8 cellular contexts compared by ENCODE assay signal in the genomic region with DNA sequence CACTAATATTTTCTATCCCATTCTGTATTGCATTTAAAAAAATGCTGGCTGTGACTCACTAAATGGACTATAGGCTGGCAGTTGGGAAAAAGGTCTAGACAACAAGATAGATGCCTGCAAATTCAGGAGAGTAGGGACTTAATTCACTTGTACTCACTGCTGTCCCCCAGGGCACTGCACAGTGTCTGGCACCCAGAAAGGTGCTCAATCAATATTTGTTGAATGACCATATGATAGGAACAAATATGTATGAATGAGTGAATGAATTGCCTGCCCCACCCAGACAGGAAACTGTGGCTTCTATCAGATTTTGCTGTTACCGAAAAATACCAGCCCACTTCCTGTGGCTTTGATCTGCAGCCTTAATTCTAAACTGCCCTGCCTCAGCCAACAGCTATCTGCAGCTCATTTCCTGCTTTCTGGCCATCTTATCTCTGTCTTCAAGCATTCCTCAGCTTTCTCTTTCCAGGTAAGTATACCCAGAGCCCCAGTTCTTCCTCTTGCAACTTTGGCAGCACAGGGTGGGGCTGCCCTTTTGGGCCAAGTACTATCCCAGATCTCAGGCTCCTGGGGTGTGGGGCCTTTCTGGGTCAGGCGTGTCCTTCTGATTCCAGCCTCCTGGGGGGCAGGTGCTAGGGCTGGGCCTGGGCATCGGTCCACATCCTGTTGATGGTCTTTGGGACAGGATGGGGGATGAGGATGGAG. TPM values are rescaled to one million over a fixed set of nuclear protein-coding genes. Genes with fewer than 3 reads are reported as not detected.
DNase-seq lines count a peak whose midpoint lies in the region; ATAC-seq and TF ChIP-seq lines count a peak whose summit lies in the region.

No MANE protein-coding gene starts in this region.

- H3K4me3 Mint-ChIP-seq in immature natural killer cell, result peak overlapping the region; percentile 88 to 92 (median 89)

- DNase-seq in NAMALWA (ENCODE audit: low spot score), result peak; percentile 67
- peak; percentile 43 to 62 for DNase-seq in activated CD8-positive, alpha-beta memory T cell treated with anti-CD3 and anti-CD28 coated beads for 4 hours (ENCODE audit: low read depth in 2 of 2)
- DNase-seq in immature natural killer cell, result peak; percentile 87
- peak; percentile 53 for DNase-seq in upper lobe of right lung
- no peak for DNase-seq in hypothalamus (lab: John Stamatoyannopoulos, UW)

- peaks cover 70 to 75% of the 10 kb centered on the region in 2 donors for H3K4me1 Mint-ChIP-seq in immature natural killer cell

- no peak overlapping the region for H3K4me3 ChIP-seq in upper lobe of right lung

- TF ChIP-seq CTCF in upper lobe of right lung (IDR thresholded peaks at IDR 0.05), result no peak

- H3K36me3 Mint-ChIP-seq in immature natural killer cell, result peaks cover 7 to 16% (median 7%) of the 10 kb centered on the region in 3 donors

- peaks cover 33% of the 10 kb centered on the region for H3K4me1 ChIP-seq in upper lobe of right lung

- intact Hi-C loops in upper lobe of right lung (cut with DNase I), result no loop called here

- no peaks in the 10 kb centered on the region for H3K9me3 ChIP-seq in upper lobe of right lung

- H3K9me3 Mint-ChIP-seq in immature natural killer cell, result no peaks in the 10 kb centered on the region

- no peaks in the 10 kb centered on the region for H3K36me3 ChIP-seq in upper lobe of right lung

- peaks cover 8 to 18% (median 12%) of the 10 kb centered on the region in 3 donors for H3K27me3 Mint-ChIP-seq in immature natural killer cell (ENCODE audit: low read depth in 3 of 3)

- ATAC-seq in GM19351 (IDR thresholded peaks at IDR 0.05; ENCODE audit: unreplicated experiment) (peak; percentile 77), upper lobe of right lung (no peak), GM18502 (IDR thresholded peaks at IDR 0.05; ENCODE audit: poor library complexity, unreplicated experiment) (no peak), HG02571 (IDR thresholded peaks at IDR 0.05; ENCODE audit: unreplicated experiment) (no peak)

- no peak overlapping the region for H3K27ac ChIP-seq in upper lobe of right lung

- H3K27ac Mint-ChIP-seq in immature natural killer cell, result peak overlapping the region; percentile 81 to 97 (median 97)

- H3K27me3 ChIP-seq in upper lobe of right lung, result no peaks in the 10 kb centered on the region

RNA-seq across cellular contexts. Expression of a gene that starts 15.3 kb away (rescaled TPM):
- polyA plus RNA-seq in immature natural killer cell, result under 1 TPM in 1 of 3 donors, not detected in 2; 0.12 TPM
- total RNA-seq in upper lobe of right lung, result 0.78 TPM

RNA-seq across cellular contexts. Expression of a gene that starts 48.5 kb away (rescaled TPM):
- 10 to 100 TPM; 29.6 to 50.9 (median 43.2) TPM for polyA plus RNA-seq in immature natural killer cell
- 1.1 TPM for total RNA-seq in upper lobe of right lung

Comparison
In these comparisons a context has a peak if more than half of its experiments do, and no peak if none do; other contexts are left out.
1. DNase-seq: peak in NAMALWA (single experiment), activated CD8-positive, alpha-beta memory T cell treated with anti-CD3 and anti-CD28 coated beads for 4 hours (2 of 2), immature natural killer cell (3 of 3) and upper lobe of right lung (single experiment); none in hypothalamus (0 of 51).